In the genomic region with DNA sequence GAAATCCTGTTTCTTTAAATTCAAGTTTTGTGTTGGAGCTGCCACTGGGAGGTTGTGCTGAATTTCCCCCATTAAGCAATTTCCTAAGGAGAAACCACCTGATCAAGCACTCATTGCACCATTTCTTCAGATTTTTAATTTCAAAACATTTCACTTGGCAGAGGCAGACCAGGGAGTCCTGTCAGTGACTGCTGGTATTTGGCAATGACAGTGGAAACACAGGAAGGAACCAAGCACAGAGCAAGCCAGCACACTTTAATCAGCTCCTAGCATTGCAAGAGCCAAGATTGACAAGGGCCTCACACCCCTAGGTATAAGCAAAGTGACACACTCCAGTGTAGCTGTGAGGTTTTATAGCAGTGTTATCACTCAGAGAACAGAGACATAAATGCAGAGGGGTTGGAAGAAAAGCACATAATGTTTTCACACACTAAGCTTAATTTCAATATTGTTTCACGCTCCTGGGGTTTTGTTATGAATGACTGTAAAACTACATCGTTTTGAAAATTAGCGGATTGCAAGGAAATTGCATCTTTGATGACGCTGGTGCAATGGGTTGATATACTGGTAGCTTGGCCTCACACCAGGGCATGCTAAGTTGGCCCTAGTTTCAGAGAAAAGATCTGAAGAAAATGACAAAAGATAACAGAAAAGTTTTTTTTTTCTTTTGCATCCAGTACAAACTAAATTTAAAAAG, we compare ENCODE assay signal across 15 cellular contexts.
DNase-seq lines count a peak whose midpoint lies in the region; ATAC-seq and TF ChIP-seq lines count a peak whose summit lies in the region.
"Had no signal": no experiment of that assay in that cellular context is flagged by ENCODE, and none has a peak within 500 bp of the region (broad histone marks: within the 10 kb centered on the region; RNA-seq: fewer than 3 reads in every experiment).

No MANE protein-coding gene starts in this region.

- no peaks in the 10 kb centered on the region for H3K27me3 ChIP-seq in A673 (replicated peaks; ENCODE audit: insufficient read depth, low read depth, low read length, poor library complexity)
- no peaks in the 10 kb centered on the region for H3K27me3 ChIP-seq in mammary epithelial cell (ENCODE audit: insufficient read depth, low read length)
- H3K27me3 ChIP-seq: BE2C, SJSA1 had no signal

- H3K9me3 ChIP-seq in A673 (ENCODE audit: low read depth, low read length, poor library complexity, severe bottlenecking) (no peaks in the 10 kb centered on the region), mammary epithelial cell (replicated peaks; ENCODE audit: insufficient read depth, low read length) (no peaks in the 10 kb centered on the region)
- H3K9me3 ChIP-seq: BE2C, SJSA1 had no signal

- BruUV-seq in A673 (replicated peaks; lab: Mats Ljungman, UMichigan) (no TSS peak), mammary epithelial cell (replicated peaks; lab: Mats Ljungman, UMichigan) (no TSS peak)

- no peak overlapping the region for H2AFZ ChIP-seq in mammary epithelial cell (ENCODE audit: low read depth, low read length)

- no peaks in the 10 kb centered on the region for H3K4me1 Mint-ChIP-seq in activated CD8-positive, alpha-beta memory T cell treated with anti-CD3 and anti-CD28 coated beads, Interleukin-2, amount 10 ng/mL, durations not matched to agents 7 days and 5 days
- H3K4me1 Mint-ChIP-seq: naive thymus-derived CD8-positive, alpha-beta T cell had no signal

- POLR2A ChIA-PET in A673 (lab: Charles Lee; ENCODE audit: low non-redundant PET): no interaction called here

- no peak for TF ChIP-seq CTCF in A673 (conservative IDR thresholded peaks at IDR 0.05; ENCODE audit: low read depth, low read length)
- no peak for TF ChIP-seq CTCF in mammary epithelial cell (conservative IDR thresholded peaks at IDR 0.05 in 1 of 2, IDR thresholded peaks at IDR 0.05 in 1 of 2; ENCODE audit: extremely low read depth in 1 of 2, insufficient read depth in 1 of 2, low read depth in 1 of 2, low read length in 2 of 2)

- H4K20me1 ChIP-seq in mammary epithelial cell (ENCODE audit: insufficient read depth, low read length): no peaks in the 10 kb centered on the region

- CTCF ChIA-PET in A673 (lab: Charles Lee): no interaction called here
- CTCF ChIA-PET in mammary epithelial cell (lab: Charles Lee; ENCODE audit: low non-redundant PET): no interaction called here
- CTCF ChIA-PET in activated CD8-positive, alpha-beta memory T cell treated with anti-CD3 and anti-CD28 coated beads, Interleukin-2, amount 10 ng/mL, durations not matched to agents 7 days and 5 days (lab: Charles Lee): interaction anchor here (0.7 kb wide), 1 partner anchor 11 kb away, joined by 3 read pairs; no protein-coding TSS in a partner anchor

- H3K4me3 Mint-ChIP-seq in activated CD8-positive, alpha-beta memory T cell treated with anti-CD3 and anti-CD28 coated beads, Interleukin-2, amount 10 ng/mL, durations not matched to agents 7 days and 5 days: no peak overlapping the region
- H3K4me3 Mint-ChIP-seq: dendritic cell treated with granulocyte-macrophage colony-stimulating factor and Interleukin-4, amounts not matched to agents 40 ng/mL and 50 ng/mL, for 4 days; naive thymus-derived CD8-positive, alpha-beta T cell had no signal

- H3K27ac ChIP-seq in A673 (ENCODE audit: low read depth, low read length, poor library complexity, severe bottlenecking) (no peak overlapping the region), mammary epithelial cell (ENCODE audit: insufficient read depth, low read depth, low read length) (no peak overlapping the region)

- DNase-seq in A673 (ENCODE audit: low spot score): peak; percentile 50
- peak; percentile 52 for DNase-seq in LHCN-M2 (ENCODE audit: low read depth)
- DNase-seq in mammary epithelial cell: peak; percentile 54
- DNase-seq in iris pigment epithelial cell (ENCODE audit: low read depth): peak; percentile 86
- no peak for DNase-seq in GM19240 (ENCODE audit: insufficient read length, low spot score)
- no peak for DNase-seq in activated CD4-positive, CD25-positive, alpha-beta regulatory T cell treated with anti-CD3 and anti-CD28 coated beads, Interleukin-2, amount 50 U/mL, for 72 hours
- no peak for DNase-seq in activated CD8-positive, alpha-beta memory T cell treated with anti-CD3 and anti-CD28 coated beads, Interleukin-2, amount 10 ng/mL, durations not matched to agents 7 days and 5 days
- DNase-seq: BE2C; naive thymus-derived CD8-positive, alpha-beta T cell; stimulated activated naive CD4-positive, alpha-beta T cell had no signal

- no peaks in the 10 kb centered on the region for H3K79me2 ChIP-seq in mammary epithelial cell (ENCODE audit: insufficient read depth, low read length)

- ATAC-seq in HG03354 (IDR thresholded peaks at IDR 0.05; ENCODE audit: poor library complexity, severe bottlenecking, unreplicated experiment): no peak
- no peak for ATAC-seq in activated CD8-positive, alpha-beta memory T cell treated with anti-CD3 and anti-CD28 coated beads, Interleukin-2, amount 10 ng/mL, durations not matched to agents 7 days and 5 days
- ATAC-seq: activated CD4-positive, CD25-positive, alpha-beta regulatory T cell treated with anti-CD3 and anti-CD28 coated beads, Interleukin-2, amount 50 U/mL, for 24 hours; K562; naive thymus-derived CD8-positive, alpha-beta T cell had no signal

- dilution Hi-C loops in mammary epithelial cell (cut with HindIII; ENCODE audit: low sequenced_read_pairs): no loop called here

- 68% methylated on average over 4 of the region's 4 CpGs for WGBS in mammary epithelial cell (ENCODE audit: low coverage, missing lambda C conversion rate)

- H3K9ac ChIP-seq in mammary epithelial cell (ENCODE audit: insufficient read depth, low read length): no peak overlapping the region

- intact Hi-C loops in A673 (cut with micrococcal nuclease; ENCODE audit: unreplicated experiment) (no loop called here), mammary epithelial cell (cut with micrococcal nuclease) (no loop called here)

- H3K4me2 ChIP-seq in mammary epithelial cell (ENCODE audit: insufficient read depth, low read depth, low read length): no peak overlapping the region

- H3K27me3 Mint-ChIP-seq in activated CD8-positive, alpha-beta memory T cell treated with anti-CD3 and anti-CD28 coated beads, Interleukin-2, amount 10 ng/mL, durations not matched to agents 7 days and 5 days: no peaks in the 10 kb centered on the region
- H3K27me3 Mint-ChIP-seq: dendritic cell treated with granulocyte-macrophage colony-stimulating factor and Interleukin-4, amounts not matched to agents 40 ng/mL and 50 ng/mL, for 4 days; naive thymus-derived CD8-positive, alpha-beta T cell had no signal

- in situ Hi-C loops in mammary epithelial cell (cut with MboI; ENCODE audit: low sequenced_read_pairs in 2 of 2): no loop called here

- H3K4me3 ChIP-seq in A673 (ENCODE audit: low read depth, low read length, poor library complexity, severe bottlenecking): no peak overlapping the region
- H3K4me3 ChIP-seq in mammary epithelial cell (replicated peaks in 1 of 3; ENCODE audit: insufficient read depth in 1 of 3, low read depth in 2 of 3, low read length in 3 of 3): no peak overlapping the region
- H3K4me3 ChIP-seq: K562, SJSA1 had no signal

- H3K27ac Mint-ChIP-seq in activated CD8-positive, alpha-beta memory T cell treated with anti-CD3 and anti-CD28 coated beads, Interleukin-2, amount 10 ng/mL, durations not matched to agents 7 days and 5 days: no peak overlapping the region
- H3K27ac Mint-ChIP-seq: dendritic cell treated with granulocyte-macrophage colony-stimulating factor and Interleukin-4, amounts not matched to agents 40 ng/mL and 50 ng/mL, for 4 days; naive thymus-derived CD8-positive, alpha-beta T cell had no signal

- H3K36me3 ChIP-seq in A673 (ENCODE audit: insufficient read depth, low read length, poor library complexity, severe bottlenecking) (no peaks in the 10 kb centered on the region), mammary epithelial cell (ENCODE audit: insufficient read depth, low read length) (no peaks in the 10 kb centered on the region)
- H3K36me3 ChIP-seq: BE2C, SJSA1 had no signal

- peaks cover 15% of the 10 kb centered on the region for H3K9me3 Mint-ChIP-seq in activated CD8-positive, alpha-beta memory T cell treated with anti-CD3 and anti-CD28 coated beads, Interleukin-2, amount 10 ng/mL, durations not matched to agents 7 days and 5 days (ENCODE audit: low read depth)
- H3K9me3 Mint-ChIP-seq: dendritic cell treated with granulocyte-macrophage colony-stimulating factor and Interleukin-4, amounts not matched to agents 40 ng/mL and 50 ng/mL, for 4 days had no signal

- no peaks in the 10 kb centered on the region for H3K4me1 ChIP-seq in A673 (ENCODE audit: insufficient read depth, low read length, poor library complexity, severe bottlenecking)
- no peaks in the 10 kb centered on the region for H3K4me1 ChIP-seq in mammary epithelial cell (ENCODE audit: insufficient read depth, low read length)
- H3K4me1 ChIP-seq: BE2C had no signal

- H3K36me3 Mint-ChIP-seq in activated CD8-positive, alpha-beta memory T cell treated with anti-CD3 and anti-CD28 coated beads, Interleukin-2, amount 10 ng/mL, durations not matched to agents 7 days and 5 days: no peaks in the 10 kb centered on the region
- H3K36me3 Mint-ChIP-seq: naive thymus-derived CD8-positive, alpha-beta T cell had no signal

Comparison
In these comparisons a context has a peak if more than half of its experiments do, and no peak if none do; other contexts are left out.
1. DNase-seq: peak in A673 (single experiment), LHCN-M2 (single experiment), mammary epithelial cell (single experiment) and iris pigment epithelial cell (single experiment); none in GM19240 (single experiment), activated CD4-positive, CD25-positive, alpha-beta regulatory T cell treated with anti-CD3 and anti-CD28 coated beads, Interleukin-2, amount 50 U/mL, for 72 hours (single experiment) and activated CD8-positive, alpha-beta memory T cell treated with anti-CD3 and anti-CD28 coated beads, Interleukin-2, amount 10 ng/mL, durations not matched to agents 7 days and 5 days (single experiment).